3 cellular contexts compared by ENCODE assay signal in the genomic region with DNA sequence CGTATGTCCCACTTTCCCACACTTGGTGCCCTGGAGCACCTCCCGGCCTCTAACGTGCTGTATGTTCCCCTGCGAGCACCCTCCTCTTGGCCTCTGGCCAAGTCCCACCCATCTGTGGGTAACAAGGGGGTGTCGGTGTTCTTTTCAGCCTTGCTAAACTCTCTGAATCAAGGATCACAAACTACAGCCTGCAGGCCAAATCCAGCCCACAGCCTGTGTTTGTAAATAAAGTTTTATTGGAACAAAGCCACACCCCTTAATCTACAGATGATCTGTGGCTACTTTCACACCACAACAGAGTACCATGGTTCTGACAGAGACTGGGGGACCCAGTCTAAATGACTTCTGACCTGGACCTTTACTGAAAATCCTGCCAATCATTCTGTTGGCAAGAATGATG. TPM values are rescaled to one million over a fixed set of nuclear protein-coding genes. Genes with fewer than 3 reads are reported as not detected.
"Had no signal": no experiment of that assay in that cellular context is flagged by ENCODE, and none has a peak within 500 bp of the region (broad histone marks: within the 10 kb centered on the region; RNA-seq: fewer than 3 reads in every experiment).

No MANE protein-coding gene starts in this region.

RNA-seq across cellular contexts. Expression of gene ROPN1B, which starts 39.2 kb away (rescaled TPM):
- total RNA-seq: GM23248, H7 had no signal
- polyA plus RNA-seq: GM23248, IgD-negative memory B cell had no signal
